ENCODE assay signal across 17 cellular contexts in genomic region chr10:67722113-67722512, GRCh38. TPM values are rescaled to one million over a fixed set of nuclear protein-coding genes. Genes with fewer than 3 reads are reported as not detected.
DNase-seq lines count a peak whose midpoint lies in the region; ATAC-seq lines count a peak whose summit lies in the region.
"Had no signal": no experiment of that assay in that cellular context is flagged by ENCODE, and none has a peak within 500 bp of the region (broad histone marks: within the 10 kb centered on the region; RNA-seq: fewer than 3 reads in every experiment).

No MANE protein-coding gene starts in this region.

- peak; percentile 81 for ATAC-seq in GM18498 (IDR thresholded peaks at IDR 0.05; ENCODE audit: unreplicated experiment)
- ATAC-seq in GM19397 (IDR thresholded peaks at IDR 0.05; ENCODE audit: unreplicated experiment): peak; percentile 74
- ATAC-seq in HG02763 (IDR thresholded peaks at IDR 0.05; ENCODE audit: unreplicated experiment): peak; percentile 66
- ATAC-seq in HG03469 (IDR thresholded peaks at IDR 0.05; ENCODE audit: unreplicated experiment): peak; percentile 96
- no peak for ATAC-seq in HG03354 (IDR thresholded peaks at IDR 0.05; ENCODE audit: poor library complexity, severe bottlenecking, unreplicated experiment)
- ATAC-seq in naive thymus-derived CD8-positive, alpha-beta T cell: no peak
- ATAC-seq: Panc1 had no signal

- DNase-seq in NCI-H146 (lab: John Stamatoyannopoulos, UW) (no peak), dermis blood vessel endothelial cell (no peak)
- DNase-seq in naive thymus-derived CD8-positive, alpha-beta T cell: no peak
- DNase-seq: activated T-cell treated with anti-CD3 and anti-CD28 coated beads, Interleukin-2, amount 50 U/mL, for 1 hour; GF-D8; glutamatergic neuron; NCI-H345; stimulated activated CD4-positive, alpha-beta T cell treated with anti-CD3 and anti-CD28 coated beads, Interleukin-15, amount 100 ng/mL, for 24 hours; T-helper 1 cell; thyroid gland had no signal

- no peaks in the 10 kb centered on the region for H3K36me3 Mint-ChIP-seq in naive thymus-derived CD8-positive, alpha-beta T cell

- POLR2A ChIA-PET in naive thymus-derived CD8-positive, alpha-beta T cell (lab: Charles Lee): no interaction called here

- H3K27ac Mint-ChIP-seq in naive thymus-derived CD8-positive, alpha-beta T cell: no peak overlapping the region
- H3K27ac Mint-ChIP-seq: progenitor cell of endocrine pancreas had no signal

- no peaks in the 10 kb centered on the region for H3K4me1 Mint-ChIP-seq in naive thymus-derived CD8-positive, alpha-beta T cell

- no peak overlapping the region for H3K4me3 Mint-ChIP-seq in naive thymus-derived CD8-positive, alpha-beta T cell

- peaks cover 0 to 10% (median 0%) of the 10 kb centered on the region in 5 donors for H3K27me3 Mint-ChIP-seq in naive thymus-derived CD8-positive, alpha-beta T cell
- H3K27me3 Mint-ChIP-seq: progenitor cell of endocrine pancreas had no signal

- H3K9me3 Mint-ChIP-seq in naive thymus-derived CD8-positive, alpha-beta T cell: peaks cover 0 to 3% (median 0%) of the 10 kb centered on the region in 9 donors

RNA-seq across cellular contexts. Expression of gene CTNNA3, which starts 26.1 kb away (rescaled TPM):
- total RNA-seq in naive thymus-derived CD8-positive, alpha-beta T cell: not detected
- not detected for polyA plus RNA-seq in naive thymus-derived CD8-positive, alpha-beta T cell
- total RNA-seq in dermis blood vessel endothelial cell: under 0.01 TPM in 1 of 2 replicates, not detected in the other

Comparison
In these comparisons a context has a peak if more than half of its experiments do, and no peak if none do; other contexts are left out.
1. ATAC-seq: peak in GM18498 (single experiment), GM19397 (single experiment), HG02763 (single experiment) and HG03469 (single experiment); none in HG03354 (single experiment) and naive thymus-derived CD8-positive, alpha-beta T cell (0 of 2).